Comparison of ENCODE assay signal across 6 cellular contexts in the genomic region with DNA sequence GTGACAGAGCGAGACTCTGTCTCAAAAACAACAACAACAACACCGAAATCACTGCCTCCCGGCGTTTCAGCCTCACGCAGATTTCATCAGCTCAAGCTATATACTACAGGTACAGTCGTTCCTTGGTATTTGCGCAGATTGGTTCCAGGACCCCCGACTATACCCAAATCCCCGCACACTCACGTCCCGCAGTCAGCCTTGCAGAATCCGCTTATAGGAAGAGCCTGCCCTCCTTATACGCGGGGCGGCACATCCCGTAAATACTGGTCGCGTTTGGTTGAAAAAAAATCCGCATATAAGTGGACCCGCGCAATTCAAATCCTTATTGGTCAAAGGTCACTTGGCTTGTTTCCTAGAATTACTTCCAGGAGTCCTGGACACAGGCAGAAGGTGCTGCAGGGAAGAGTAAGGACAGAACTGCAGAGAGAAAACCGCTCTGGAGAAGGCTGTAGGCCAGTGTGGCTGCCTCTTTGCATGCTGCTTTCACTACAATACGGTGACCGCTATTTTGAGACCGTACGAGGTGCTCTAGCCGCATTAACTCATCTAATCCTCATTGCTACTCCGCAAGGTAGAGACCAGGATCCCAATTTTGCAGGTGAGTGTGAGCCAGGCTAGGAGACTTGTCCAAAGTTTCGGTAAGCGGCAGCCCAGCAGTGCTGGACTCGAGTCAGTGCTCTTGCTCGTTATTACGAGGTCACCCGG. TPM values are rescaled to one million over a fixed set of nuclear protein-coding genes. Genes with fewer than 3 reads are reported as not detected.
A peak's percentile ranks its signal among the peaks of the same experiment; 100 is the strongest.
DNase-seq lines count a peak whose midpoint lies in the region; ATAC-seq lines count a peak whose summit lies in the region.

No MANE protein-coding gene starts in this region.

- H3K4me3 ChIP-seq in mesodermal cell (ENCODE audit: extremely low read depth, insufficient read depth, low read length, poor library complexity, severe bottlenecking), result peak overlapping the region; percentile 100

- H3K9me3 ChIP-seq in mesodermal cell (ENCODE audit: control insufficient read depth, low read length), result no peaks in the 10 kb centered on the region

- no peaks in the 10 kb centered on the region for H3K27me3 Mint-ChIP-seq in activated naive CD8-positive, alpha-beta T cell treated with anti-CD3 and anti-CD28 coated beads for 36 hours

- peak overlapping the region; percentile 84 for H3K4me3 Mint-ChIP-seq in activated naive CD8-positive, alpha-beta T cell treated with anti-CD3 and anti-CD28 coated beads for 36 hours

- peaks cover 43% of the 10 kb centered on the region for H3K36me3 ChIP-seq in mesodermal cell (ENCODE audit: control insufficient read depth, insufficient read depth, low read length)

- H3K9me3 Mint-ChIP-seq in activated naive CD8-positive, alpha-beta T cell treated with anti-CD3 and anti-CD28 coated beads for 36 hours, result no peaks in the 10 kb centered on the region

- peak overlapping the region; percentile 74 for H3K27ac Mint-ChIP-seq in activated naive CD8-positive, alpha-beta T cell treated with anti-CD3 and anti-CD28 coated beads for 36 hours

- ATAC-seq in HG02763 (IDR thresholded peaks at IDR 0.05; ENCODE audit: unreplicated experiment) (peak; percentile 12), GM19328 (IDR thresholded peaks at IDR 0.05; ENCODE audit: unreplicated experiment) (no peak), GM21825 (IDR thresholded peaks at IDR 0.05; ENCODE audit: unreplicated experiment) (no peak), HG03039 (IDR thresholded peaks at IDR 0.05; ENCODE audit: unreplicated experiment) (no peak)

- peaks cover 19% of the 10 kb centered on the region for H3K36me3 Mint-ChIP-seq in activated naive CD8-positive, alpha-beta T cell treated with anti-CD3 and anti-CD28 coated beads for 36 hours

- H3K4me1 Mint-ChIP-seq in activated naive CD8-positive, alpha-beta T cell treated with anti-CD3 and anti-CD28 coated beads for 36 hours, result peaks cover 16% of the 10 kb centered on the region

- H3K4me1 ChIP-seq in mesodermal cell (ENCODE audit: control insufficient read depth, insufficient read depth, low read length, poor library complexity, severe bottlenecking), result peaks cover 4% of the 10 kb centered on the region

- WGBS in mesodermal cell (ENCODE audit: insufficient coverage in 2 of 2), 2 experiments, result 18 to 24% methylated on average over 33 to 34 of the region's 34 CpGs

- DNase-seq in activated naive CD8-positive, alpha-beta T cell treated with anti-CD3 and anti-CD28 coated beads for 36 hours, result no peak

- H3K27ac ChIP-seq in mesodermal cell (ENCODE audit: low read depth, low read length, severe bottlenecking), result peak overlapping the region; percentile 49

RNA-seq across cellular contexts. Expression of a gene that starts 0.7 kb away (rescaled TPM):
- 100 to 1,000 TPM; 175 to 183 TPM for total RNA-seq in activated naive CD8-positive, alpha-beta T cell treated with anti-CD3 and anti-CD28 coated beads for 36 hours
- 150 TPM for polyA plus RNA-seq in mesodermal cell (2013, experiment 1 of 2)
- polyA plus RNA-seq in mesodermal cell (2013, experiment 2 of 2), result 167 TPM

RNA-seq across cellular contexts. Expression of a gene that starts 37.9 kb away (rescaled TPM):
- 10 to 100 TPM; 60.4 to 62.7 TPM for total RNA-seq in activated naive CD8-positive, alpha-beta T cell treated with anti-CD3 and anti-CD28 coated beads for 36 hours
- polyA plus RNA-seq in mesodermal cell (2013, experiment 1 of 2), result 75.7 TPM
- polyA plus RNA-seq in mesodermal cell (2013, experiment 2 of 2), result 68.6 TPM

RNA-seq across cellular contexts. Expression of a gene that starts 38.2 kb away (rescaled TPM):
- 10 to 100 TPM; 25.2 to 30.4 TPM for total RNA-seq in activated naive CD8-positive, alpha-beta T cell treated with anti-CD3 and anti-CD28 coated beads for 36 hours
- 20.3 TPM for polyA plus RNA-seq in mesodermal cell (2013, experiment 1 of 2)
- polyA plus RNA-seq in mesodermal cell (2013, experiment 2 of 2), result 15.7 TPM

RNA-seq across cellular contexts. Expression of a gene that starts 45.7 kb away (rescaled TPM):
- total RNA-seq in activated naive CD8-positive, alpha-beta T cell treated with anti-CD3 and anti-CD28 coated beads for 36 hours, result 10 to 100 TPM; 30.9 to 32.4 TPM
- polyA plus RNA-seq in mesodermal cell (2013, experiment 1 of 2), result 10.5 TPM
- 12.1 TPM for polyA plus RNA-seq in mesodermal cell (2013, experiment 2 of 2)

RNA-seq across cellular contexts. Expression of a gene that starts 45.9 kb away (rescaled TPM):
- total RNA-seq in activated naive CD8-positive, alpha-beta T cell treated with anti-CD3 and anti-CD28 coated beads for 36 hours, result 10 to 100 TPM; 81.3 to 88.0 TPM
- polyA plus RNA-seq in mesodermal cell (2013, experiment 1 of 2), result 59.4 TPM
- 54.1 TPM for polyA plus RNA-seq in mesodermal cell (2013, experiment 2 of 2)
